In genomic region chr16:27947696-27948095, GRCh38 we compare ENCODE assay signal across 27 cellular contexts.
"Had no signal": no experiment of that assay in that cellular context is flagged by ENCODE, and none has a peak within 500 bp of the region (broad histone marks: within the 10 kb centered on the region; RNA-seq: fewer than 3 reads in every experiment).

No MANE protein-coding gene starts in this region.

- ATAC-seq: heart right ventricle; left lobe of liver; mucosa of descending colon; naive thymus-derived CD4-positive, alpha-beta T cell; natural killer cell treated with Interleukin-12 subunit alpha and Interleukin-12 subunit beta and Interleukin-15 and Interleukin-18, amount 100 ng/mL, for 72 hours; pancreas; psoas muscle; sciatic nerve; stimulated activated memory B cell treated with anti-CD40 and anti-IgM and Interleukin-4, amounts not matched to agents 10 μg/mL and 1 μg/mL and 100 μg/mL, for 72 hours; stimulated activated naive CD8-positive, alpha-beta T cell treated with anti-CD3 and anti-CD28 coated beads, Interleukin-15, Interleukin-2, amounts not matched to agents 100 U/mL and 50 U/mL, for 24 hours had no signal

- H3K36me3 ChIP-seq: heart right ventricle, pancreas, right atrium auricular region, spleen, stomach, thyroid gland, transverse colon, upper lobe of left lung, uterus had no signal

- H3K27ac ChIP-seq: heart right ventricle, hepatocyte, pancreas, psoas muscle, right atrium auricular region, spleen, stomach, testis, thyroid gland, transverse colon, upper lobe of left lung, uterus had no signal

- H3K4me3 ChIP-seq: heart right ventricle, hepatocyte, lung, mucosa of descending colon, pancreas, psoas muscle, right atrium auricular region, spleen, stomach, testis, thyroid gland, transverse colon, upper lobe of left lung, uterus had no signal

- H3K4me1 ChIP-seq: heart right ventricle, pancreas, psoas muscle, right atrium auricular region, spleen, stomach, testis, thyroid gland, transverse colon, upper lobe of left lung, uterus had no signal

- H3K9me3 ChIP-seq: heart right ventricle, mucosa of descending colon, pancreas, psoas muscle, right atrium auricular region, spleen, stomach, testis, thyroid gland, transverse colon, upper lobe of left lung, uterus had no signal

- DNase-seq: heart right ventricle; islet precursor cell; mesendoderm; midbrain; mucosa of descending colon; naive thymus-derived CD4-positive, alpha-beta T cell; nucleus accumbens; pancreas; psoas muscle; small intestine; spleen; stimulated activated CD4-positive, alpha-beta T cell treated with anti-CD3 and anti-CD28 coated beads, Interleukin-4, amount 100 ng/mL, for 4 hours; stimulated activated CD8-positive, alpha-beta memory T cell treated with anti-CD3 and anti-CD28 coated beads, Interleukin-4, amount 100 ng/mL, for 48 hours; stimulated activated naive CD8-positive, alpha-beta T cell treated with anti-CD3 and anti-CD28 coated beads, Interleukin-15, Interleukin-2, amounts not matched to agents 100 U/mL and 50 U/mL, for 24 hours; stomach; testis; thyroid gland; transverse colon; upper lobe of left lung; uterus had no signal

- H3K27me3 ChIP-seq: hepatocyte, pancreas, right atrium auricular region, testis, thyroid gland, upper lobe of left lung, uterus had no signal
